ENCODE assay signal across 8 cellular contexts in genomic region chr1:203626910-203627246, GRCh38. TPM values are rescaled to one million over a fixed set of nuclear protein-coding genes. Genes with fewer than 3 reads are reported as not detected.
A peak's percentile ranks its signal among the peaks of the same experiment; 100 is the strongest.
DNase-seq lines count a peak whose midpoint lies in the region; ATAC-seq lines count a peak whose summit lies in the region.

No MANE protein-coding gene starts in this region.

- H3K9me3 Mint-ChIP-seq in activated naive CD4-positive, alpha-beta T cell treated with anti-CD3 and anti-CD28 coated beads, Interleukin-2, amount 50 U/mL, for 72 hours: no peaks in the 10 kb centered on the region
- no peaks in the 10 kb centered on the region for H3K9me3 Mint-ChIP-seq in stimulated activated naive B cell treated with anti-CD40 and anti-IgM and Interleukin-4, amounts not matched to agents 10 μg/mL and 1 μg/mL and 100 μg/mL, for 72 hours

- H3K36me3 ChIP-seq in iPS-15b (ENCODE audit: control insufficient read depth, insufficient read depth, low read length): no peaks in the 10 kb centered on the region

- H3K9ac ChIP-seq in iPS-15b (ENCODE audit: low read depth, low read length): peak overlapping the region; percentile 66

- H3K27ac Mint-ChIP-seq in activated naive CD4-positive, alpha-beta T cell treated with anti-CD3 and anti-CD28 coated beads, Interleukin-2, amount 50 U/mL, for 72 hours: peak overlapping the region; percentile 88 to 97
- no peak overlapping the region for H3K27ac Mint-ChIP-seq in stimulated activated naive B cell treated with anti-CD40 and anti-IgM and Interleukin-4, amounts not matched to agents 10 μg/mL and 1 μg/mL and 100 μg/mL, for 72 hours

- peaks cover 0 to 26% of the 10 kb centered on the region in 2 donors for H3K36me3 Mint-ChIP-seq in activated naive CD4-positive, alpha-beta T cell treated with anti-CD3 and anti-CD28 coated beads, Interleukin-2, amount 50 U/mL, for 72 hours
- no peaks in the 10 kb centered on the region for H3K36me3 Mint-ChIP-seq in stimulated activated naive B cell treated with anti-CD40 and anti-IgM and Interleukin-4, amounts not matched to agents 10 μg/mL and 1 μg/mL and 100 μg/mL, for 72 hours

- peaks cover 0 to 5% of the 10 kb centered on the region in 2 donors for H3K27me3 Mint-ChIP-seq in stimulated activated naive B cell treated with anti-CD40 and anti-IgM and Interleukin-4, amounts not matched to agents 10 μg/mL and 1 μg/mL and 100 μg/mL, for 72 hours

- H3K4me1 Mint-ChIP-seq in stimulated activated naive B cell treated with anti-CD40 and anti-IgM and Interleukin-4, amounts not matched to agents 10 μg/mL and 1 μg/mL and 100 μg/mL, for 72 hours: peaks cover 41 to 54% of the 10 kb centered on the region in 2 donors

- no peaks in the 10 kb centered on the region for H3K9me3 ChIP-seq in iPS-15b (ENCODE audit: control insufficient read depth, insufficient read depth, low read length)

- DNase-seq in activated CD4-positive, alpha-beta T cell treated with anti-CD3 and anti-CD28 coated beads for 48 hours: peak; percentile 31
- no peak for DNase-seq in activated CD4-positive, alpha-beta T cell treated with anti-CD3 and anti-CD28 coated beads, Interleukin-2, amount 50 U/mL, for 4 hours
- peak in 1 of 2 donors; percentile 36 for DNase-seq in activated naive CD4-positive, alpha-beta T cell treated with anti-CD3 and anti-CD28 coated beads, Interleukin-2, amount 50 U/mL, for 72 hours (ENCODE audit: low spot score in 2 of 2)
- no peak for DNase-seq in stimulated activated naive B cell treated with anti-CD40 and anti-IgM and Interleukin-4, amounts not matched to agents 10 μg/mL and 1 μg/mL and 100 μg/mL, for 72 hours
- no peak for DNase-seq in activated effector memory CD4-positive, alpha-beta T cell treated with anti-CD3 and anti-CD28 coated beads, Interleukin-2, amount 50 U/mL, for 16 hours
- DNase-seq in SKM-1 (lab: John Stamatoyannopoulos, UW; ENCODE audit: unreplicated experiment): no peak
- no peak for DNase-seq in stimulated activated CD4-positive, alpha-beta T cell treated with anti-CD3 and anti-CD28 coated beads, Interleukin-4, amount 100 ng/mL, for 1 hour

- H3K27me3 ChIP-seq in iPS-15b (ENCODE audit: control insufficient read depth, insufficient read depth, low read length): peaks cover 15% of the 10 kb centered on the region

- H3K4me1 ChIP-seq in iPS-15b (ENCODE audit: control insufficient read depth, insufficient read depth, low read length): peaks cover 29% of the 10 kb centered on the region

- ATAC-seq in activated naive CD4-positive, alpha-beta T cell treated with anti-CD3 and anti-CD28 coated beads, Interleukin-2, amount 50 U/mL, for 72 hours: peak; percentile 2 to 10
- no peak for ATAC-seq in stimulated activated naive B cell treated with anti-CD40 and anti-IgM and Interleukin-4, amounts not matched to agents 10 μg/mL and 1 μg/mL and 100 μg/mL, for 72 hours (replicated peaks)

- peak overlapping the region; percentile 86 for H3K4me3 Mint-ChIP-seq in stimulated activated naive B cell treated with anti-CD40 and anti-IgM and Interleukin-4, amounts not matched to agents 10 μg/mL and 1 μg/mL and 100 μg/mL, for 72 hours

- H3K4me3 ChIP-seq in iPS-15b (ENCODE audit: low read depth, low read length): peak overlapping the region; percentile 89

RNA-seq across cellular contexts. Expression of gene ATP2B4, which starts 0.2 kb away (rescaled TPM):
- total RNA-seq in activated naive CD4-positive, alpha-beta T cell treated with anti-CD3 and anti-CD28 coated beads, Interleukin-2, amount 50 U/mL, for 72 hours: 10 to 100 TPM; 12.2 to 56.1 TPM

Comparison
In these comparisons a context has a peak if more than half of its experiments do, and no peak if none do; other contexts are left out.
1. ATAC-seq: peak in activated naive CD4-positive, alpha-beta T cell treated with anti-CD3 and anti-CD28 coated beads, Interleukin-2, amount 50 U/mL, for 72 hours (2 of 2); none in stimulated activated naive B cell treated with anti-CD40 and anti-IgM and Interleukin-4, amounts not matched to agents 10 μg/mL and 1 μg/mL and 100 μg/mL, for 72 hours (0 of 2).